ENCODE assay signal across 1 cellular context in the genomic region with DNA sequence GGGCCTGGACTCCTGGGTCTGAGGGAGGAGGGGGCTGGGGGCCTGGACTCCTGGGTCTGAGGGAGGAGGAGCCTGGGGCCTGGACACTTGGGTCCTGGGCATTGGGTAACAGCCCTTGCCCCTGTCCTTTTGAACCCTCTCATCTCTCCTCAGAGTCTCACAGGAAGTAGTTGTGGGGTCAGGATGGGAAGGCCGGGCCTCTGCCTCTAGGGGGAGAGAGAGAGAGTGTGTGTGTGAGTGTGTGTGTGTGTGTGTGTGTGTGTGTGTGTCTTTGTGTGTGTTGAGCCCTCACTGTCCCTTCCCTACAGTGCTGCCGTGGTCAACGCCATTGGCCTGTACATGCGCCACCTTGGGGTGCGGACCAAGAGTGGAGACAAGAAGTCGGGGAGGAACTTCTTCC.
TF ChIP-seq lines count a peak whose summit lies in the region.

No MANE protein-coding gene starts in this region.

TF ChIP-seq in H1, 55 proteins besides CTCF, POLR2A, EP300 and RAD21:
- TF ChIP-seq MAX (IDR thresholded peaks at IDR 0.05) (no peak), TCF12 (IDR thresholded peaks at IDR 0.05; ENCODE audit: low read depth, low read length) (no peak), KDM1A (IDR thresholded peaks at IDR 0.05; ENCODE audit: borderline replicate concordance, low read length) (no peak), CREB1 (IDR thresholded peaks at IDR 0.05) (0 out of 2 replicates have a peak, but pooled peaks have one; percentile 12), SUZ12 (IDR thresholded peaks at IDR 0.05; ENCODE audit: low read length) (no peak)
